In genomic region chrX:19811807-19812604, GRCh38 we compare ENCODE assay signal across 11 cellular contexts.
A peak's percentile ranks its signal among the peaks of the same experiment; 100 is the strongest.
DNase-seq lines count a peak whose midpoint lies in the region; ATAC-seq and TF ChIP-seq lines count a peak whose summit lies in the region.
"Had no signal": no experiment of that assay in that cellular context is flagged by ENCODE, and none has a peak within 500 bp of the region (broad histone marks: within the 10 kb centered on the region; RNA-seq: fewer than 3 reads in every experiment).

No MANE protein-coding gene starts in this region.

- no peaks in the 10 kb centered on the region for H3K27me3 Mint-ChIP-seq in activated CD8-positive, alpha-beta T cell treated with anti-CD3 and anti-CD28 coated beads for 36 hours
- H3K27me3 Mint-ChIP-seq in naive thymus-derived CD4-positive, alpha-beta T cell: no peaks in the 10 kb centered on the region

- peaks cover 100% of the 10 kb centered on the region for H3K4me1 ChIP-seq in DOHH2 (ENCODE audit: control insufficient read depth, low read length)
- peaks cover 14 to 25% of the 10 kb centered on the region in 2 donors for H3K4me1 ChIP-seq in naive thymus-derived CD4-positive, alpha-beta T cell (ENCODE audit: control insufficient read depth in 2 of 2, insufficient read depth in 2 of 2, low read length in 2 of 2)
- H3K4me1 ChIP-seq: breast epithelium, sigmoid colon had no signal

- peaks cover 3% of the 10 kb centered on the region for H3K9me3 Mint-ChIP-seq in activated CD8-positive, alpha-beta T cell treated with anti-CD3 and anti-CD28 coated beads for 36 hours
- H3K9me3 Mint-ChIP-seq in naive thymus-derived CD4-positive, alpha-beta T cell: peaks cover 0 to 19% (median 4%) of the 10 kb centered on the region in 11 donors

- no peaks in the 10 kb centered on the region for H3K36me3 ChIP-seq in DOHH2 (ENCODE audit: control insufficient read depth, low read length)
- H3K36me3 ChIP-seq in naive thymus-derived CD4-positive, alpha-beta T cell (ENCODE audit: control insufficient read depth in 2 of 3, insufficient read depth in 3 of 3, low read length in 3 of 3): no peaks in the 10 kb centered on the region
- H3K36me3 ChIP-seq: breast epithelium, sigmoid colon had no signal

- H3K4me3 ChIP-seq in DOHH2 (ENCODE audit: low read length): peak overlapping the region; percentile 39
- H3K4me3 ChIP-seq in naive thymus-derived CD4-positive, alpha-beta T cell (ENCODE audit: low read length): no peak overlapping the region
- H3K4me3 ChIP-seq: breast epithelium, sigmoid colon had no signal

- peak overlapping the region; percentile 84 for H3K27ac Mint-ChIP-seq in activated CD8-positive, alpha-beta T cell treated with anti-CD3 and anti-CD28 coated beads for 36 hours
- peak overlapping the region; percentile 52 to 86 (median 77) for H3K27ac Mint-ChIP-seq in naive thymus-derived CD4-positive, alpha-beta T cell

- H3K4me3 Mint-ChIP-seq in activated CD8-positive, alpha-beta T cell treated with anti-CD3 and anti-CD28 coated beads for 36 hours: no peak overlapping the region
- peak overlapping the region in 8 of 10 donors; percentile 7 to 57 (median 41) for H3K4me3 Mint-ChIP-seq in naive thymus-derived CD4-positive, alpha-beta T cell

- ATAC-seq in HG03354 (IDR thresholded peaks at IDR 0.05; ENCODE audit: poor library complexity, severe bottlenecking, unreplicated experiment): peak; percentile 42
- peak; percentile 34 for ATAC-seq in activated CD8-positive, alpha-beta T cell treated with anti-CD3 and anti-CD28 coated beads for 36 hours
- no peak for ATAC-seq in naive thymus-derived CD4-positive, alpha-beta T cell
- ATAC-seq in omental fat pad (ENCODE audit: low FRiP score): no peak
- no peak for ATAC-seq in HG03469 (IDR thresholded peaks at IDR 0.05; ENCODE audit: unreplicated experiment)

- POLR2A ChIA-PET in activated CD8-positive, alpha-beta T cell treated with anti-CD3 and anti-CD28 coated beads for 36 hours (lab: Charles Lee): interaction anchor here (1.1 to 1.8 kb wide), 2 partner anchors 65 to 71 kb away, joined by 3 to 5 read pairs; no protein-coding TSS in a partner anchor
- POLR2A ChIA-PET in naive thymus-derived CD4-positive, alpha-beta T cell (lab: Charles Lee): interaction anchor here (1.3 to 2.5 kb wide), 4 partner anchors 12 to 68 kb away, joined by 4 to 9 read pairs (median 8); no protein-coding TSS in a partner anchor

- H3K79me2 ChIP-seq in DOHH2 (ENCODE audit: control insufficient read depth, low read length): peaks cover 70% of the 10 kb centered on the region

- peaks cover 20% of the 10 kb centered on the region for H3K36me3 Mint-ChIP-seq in activated CD8-positive, alpha-beta T cell treated with anti-CD3 and anti-CD28 coated beads for 36 hours (ENCODE audit: low read depth)
- peaks cover 6 to 24% (median 11%) of the 10 kb centered on the region in 5 donors for H3K36me3 Mint-ChIP-seq in naive thymus-derived CD4-positive, alpha-beta T cell

- TF ChIP-seq CTCF in DOHH2 (IDR thresholded peaks at IDR 0.05; ENCODE audit: low read depth, low read length, poor library complexity, severe bottlenecking): no peak
- TF ChIP-seq CTCF in activated CD8-positive, alpha-beta T cell treated with anti-CD3 and anti-CD28 coated beads for 36 hours (IDR thresholded peaks at IDR 0.05): no peak
- no peak for TF ChIP-seq CTCF in omental fat pad (IDR thresholded peaks at IDR 0.05)

- no peaks in the 10 kb centered on the region for H4K20me1 ChIP-seq in DOHH2 (ENCODE audit: control insufficient read depth, insufficient read depth, low read depth, low read length)

- intact Hi-C loops in activated CD8-positive, alpha-beta T cell treated with anti-CD3 and anti-CD28 coated beads for 36 hours (cut with micrococcal nuclease): no loop called here
- intact Hi-C loops in naive thymus-derived CD4-positive, alpha-beta T cell (cut with micrococcal nuclease): loop anchor here in 1 of 2 donors (2.0 kb wide), 1 partner anchor 13 kb away; no protein-coding TSS in a partner anchor

- H3K4me2 ChIP-seq in DOHH2 (ENCODE audit: low read length): peak overlapping the region; percentile 65

- H3K4me1 Mint-ChIP-seq in activated CD8-positive, alpha-beta T cell treated with anti-CD3 and anti-CD28 coated beads for 36 hours (ENCODE audit: low read depth): peaks cover 73% of the 10 kb centered on the region
- H3K4me1 Mint-ChIP-seq in naive thymus-derived CD4-positive, alpha-beta T cell: peaks cover 32 to 79% (median 61%) of the 10 kb centered on the region in 7 donors

- peaks cover 19% of the 10 kb centered on the region for H3F3A ChIP-seq in DOHH2 (ENCODE audit: control insufficient read depth, insufficient read depth)

- no peaks in the 10 kb centered on the region for H3K9me3 ChIP-seq in DOHH2 (ENCODE audit: control insufficient read depth, insufficient read depth, low read length)
- H3K9me3 ChIP-seq in naive thymus-derived CD4-positive, alpha-beta T cell (ENCODE audit: control insufficient read depth in 2 of 3, low read length in 3 of 3): no peaks in the 10 kb centered on the region
- H3K9me3 ChIP-seq: sigmoid colon had no signal

- DNase-seq in activated CD8-positive, alpha-beta T cell treated with anti-CD3 and anti-CD28 coated beads for 36 hours: peak; percentile 35
- DNase-seq in naive thymus-derived CD4-positive, alpha-beta T cell: no peak
- no peak for DNase-seq in activated CD4-positive, CD25-positive, alpha-beta regulatory T cell treated with anti-CD3 and anti-CD28 coated beads, Interleukin-2, amount 50 U/mL, for 72 hours
- DNase-seq in omental fat pad (ENCODE audit: low spot score): no peak
- no peak for DNase-seq in activated effector memory CD4-positive, alpha-beta T cell treated with anti-CD3 and anti-CD28 coated beads, Interleukin-2, amount 50 U/mL, for 16 hours
- DNase-seq: KG1, sigmoid colon had no signal

- H3K27ac ChIP-seq in DOHH2 (ENCODE audit: low read depth, low read length): peak overlapping the region; percentile 89
- no peak overlapping the region for H3K27ac ChIP-seq in naive thymus-derived CD4-positive, alpha-beta T cell (ENCODE audit: low read depth, low read length)
- H3K27ac ChIP-seq: sigmoid colon had no signal

- CTCF ChIA-PET in activated CD8-positive, alpha-beta T cell treated with anti-CD3 and anti-CD28 coated beads for 36 hours (lab: Charles Lee): interaction anchor here (1.3 to 1.9 kb wide), 3 partner anchors 11 to 440 kb away, joined by 4 read pairs; no protein-coding TSS in a partner anchor
- CTCF ChIA-PET in naive thymus-derived CD4-positive, alpha-beta T cell (lab: Charles Lee): interaction anchor here (0.6 to 1.8 kb wide), 4 partner anchors 9 to 204 kb away, joined by 3 to 4 read pairs (median 3); no protein-coding TSS in a partner anchor

- no peaks in the 10 kb centered on the region for H3K27me3 ChIP-seq in DOHH2 (ENCODE audit: control insufficient read depth, low read length)
- no peaks in the 10 kb centered on the region for H3K27me3 ChIP-seq in naive thymus-derived CD4-positive, alpha-beta T cell (ENCODE audit: control insufficient read depth in 2 of 2, insufficient read depth in 2 of 2, low read length in 2 of 2)
- H3K27me3 ChIP-seq: sigmoid colon had no signal

- no peaks in the 10 kb centered on the region for H3K9me2 ChIP-seq in DOHH2 (replicated peaks; ENCODE audit: control insufficient read depth, low read length)

Comparison
In these comparisons a context has a peak if more than half of its experiments do, and no peak if none do; other contexts are left out.
1. ATAC-seq: peak in HG03354 (single experiment) and activated CD8-positive, alpha-beta T cell treated with anti-CD3 and anti-CD28 coated beads for 36 hours (single experiment); none in naive thymus-derived CD4-positive, alpha-beta T cell (single experiment), omental fat pad (single experiment) and HG03469 (single experiment).